10 cellular contexts compared by ENCODE assay signal in the genomic region with DNA sequence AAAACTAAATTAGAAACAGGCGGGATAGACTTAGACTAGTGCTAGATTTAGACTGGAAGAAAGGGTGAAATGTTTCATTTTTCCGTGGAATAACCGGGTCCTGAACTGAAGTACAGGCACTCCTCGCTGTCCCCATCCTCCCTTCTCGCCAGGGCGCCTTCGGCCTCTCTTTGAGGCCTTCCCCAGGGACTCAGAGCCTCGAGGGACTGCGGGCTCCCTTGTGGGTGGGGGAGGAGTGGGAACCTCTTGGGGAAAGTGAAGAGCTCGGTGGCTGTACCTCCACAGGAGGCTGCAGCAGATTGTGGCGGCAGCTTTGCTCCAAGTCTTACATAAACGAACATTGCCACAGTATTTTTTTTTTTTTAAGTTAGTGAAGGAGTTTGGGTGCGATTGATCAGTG.
"Had no signal": no experiment of that assay in that cellular context is flagged by ENCODE, and none has a peak within 500 bp of the region (broad histone marks: within the 10 kb centered on the region; RNA-seq: fewer than 3 reads in every experiment).

No MANE protein-coding gene starts in this region.

- H2AFZ ChIP-seq: GM23248 had no signal

- H3K9me3 ChIP-seq: HAP-1 had no signal

- H3K4me1 ChIP-seq: HAP-1 had no signal

- H3K4me3 Mint-ChIP-seq: HFFc6 had no signal

- H3K27ac Mint-ChIP-seq: HFFc6 had no signal

- H3K4me3 ChIP-seq: GM23248, HAP-1, K562 had no signal

- H3K9ac ChIP-seq: GM23248 had no signal

- ATAC-seq: HCT116, HepG2, K562 had no signal

- FAIRE-seq: HepG2, K562 had no signal

- H3K27ac ChIP-seq: GM23248, HL-60 had no signal

- DNase-seq: GM23248, GOT3, H7, HFFc6, KG1 had no signal

- H3K36me3 ChIP-seq: HAP-1 had no signal
